In genomic region chr15:92651877-92652575, GRCh38 we compare ENCODE assay signal across 2 cellular contexts.
TF ChIP-seq lines count a peak whose summit lies in the region.

No MANE protein-coding gene starts in this region.

TF ChIP-seq in GM12891, 5 proteins besides CTCF, POLR2A, EP300 and RAD21 (continued from another document):
- no peak for TF ChIP-seq POU2F2 (IDR thresholded peaks at IDR 0.05; ENCODE audit: low read depth, low read length)
- TF ChIP-seq TAF1 (IDR thresholded peaks at IDR 0.05; ENCODE audit: low read depth, low read length), result no peak

TF ChIP-seq in GM12878, 131 proteins besides CTCF, POLR2A, EP300 and RAD21:
- 0 out of 2 replicates have a peak, but pooled peaks have one; percentile 37 for TF ChIP-seq MLLT1 (IDR thresholded peaks at IDR 0.05)
- no peak for TF ChIP-seq ZNF207 (IDR thresholded peaks at IDR 0.05; ENCODE audit: borderline replicate concordance)
